In genomic region chr20:24767623-24768100, GRCh38 we compare ENCODE assay signal across 21 cellular contexts.
DNase-seq lines count a peak whose midpoint lies in the region; ATAC-seq, FAIRE-seq and TF ChIP-seq lines count a peak whose summit lies in the region.
"Had no signal": no experiment of that assay in that cellular context is flagged by ENCODE, and none has a peak within 500 bp of the region (broad histone marks: within the 10 kb centered on the region; RNA-seq: fewer than 3 reads in every experiment).

No MANE protein-coding gene starts in this region.

- H3K4me1 ChIP-seq in mesenchymal stem cell (ENCODE audit: control insufficient read depth, insufficient read depth, low read depth, low read length) (peaks cover 51% of the 10 kb centered on the region), stomach (no peaks in the 10 kb centered on the region)

- no peak overlapping the region for H4K8ac ChIP-seq in mesenchymal stem cell (ENCODE audit: low read length)

- TF ChIP-seq POLR2A in stomach (IDR thresholded peaks at IDR 0.05) = no peak

- no peak overlapping the region for H3K4me2 ChIP-seq in mesenchymal stem cell (ENCODE audit: low read length, poor library complexity, severe bottlenecking)

- intact Hi-C loops in activated CD4-positive, alpha-beta memory T cell treated with anti-CD3 and anti-CD28 coated beads for 36 hours (cut with micrococcal nuclease) = no loop called here
- intact Hi-C loops in stomach (cut with DNase I; ENCODE audit: low total_unique reads) = no loop called here

- no peak overlapping the region for H2BK5ac ChIP-seq in mesenchymal stem cell (ENCODE audit: low read depth, low read length, poor library complexity, severe bottlenecking)

- no peak overlapping the region for H4K91ac ChIP-seq in mesenchymal stem cell (ENCODE audit: low read length)

- H3K9me3 Mint-ChIP-seq in activated CD4-positive, alpha-beta memory T cell treated with anti-CD3 and anti-CD28 coated beads for 36 hours = no peaks in the 10 kb centered on the region
- no peaks in the 10 kb centered on the region for H3K9me3 Mint-ChIP-seq in activated CD4-positive, alpha-beta memory T cell treated with anti-CD3 and anti-CD28 coated beads, Interleukin-2, amount 10 ng/mL, durations not matched to agents 7 days and 5 days
- H3K9me3 Mint-ChIP-seq in activated CD8-positive, alpha-beta memory T cell treated with anti-CD3 and anti-CD28 coated beads, Interleukin-2, amount 10 ng/mL, durations not matched to agents 7 days and 5 days (ENCODE audit: low read depth) = no peaks in the 10 kb centered on the region
- H3K9me3 Mint-ChIP-seq: CD8-positive, alpha-beta T cell had no signal

- no peak overlapping the region for H3K4me3 ChIP-seq in mesenchymal stem cell (ENCODE audit: insufficient read depth in 1 of 2, low read depth in 1 of 2, low read length in 2 of 2)
- H3K4me3 ChIP-seq in stomach = no peak overlapping the region
- H3K4me3 ChIP-seq: MG63 had no signal

- H3K18ac ChIP-seq in mesenchymal stem cell (ENCODE audit: low read depth in 1 of 2, low read length in 2 of 2) = no peak overlapping the region

- H3K4ac ChIP-seq in mesenchymal stem cell (ENCODE audit: low read depth in 1 of 2, low read length in 2 of 2) = no peak overlapping the region

- no peaks in the 10 kb centered on the region for H3K79me1 ChIP-seq in mesenchymal stem cell (replicated peaks; ENCODE audit: low read length, poor library complexity, severe bottlenecking)

- no peak overlapping the region for H3K4me3 Mint-ChIP-seq in activated CD4-positive, alpha-beta memory T cell treated with anti-CD3 and anti-CD28 coated beads for 36 hours
- no peak overlapping the region for H3K4me3 Mint-ChIP-seq in activated CD4-positive, alpha-beta memory T cell treated with anti-CD3 and anti-CD28 coated beads, Interleukin-2, amount 10 ng/mL, durations not matched to agents 7 days and 5 days
- H3K4me3 Mint-ChIP-seq in activated CD8-positive, alpha-beta memory T cell treated with anti-CD3 and anti-CD28 coated beads, Interleukin-2, amount 10 ng/mL, durations not matched to agents 7 days and 5 days = no peak overlapping the region
- H3K4me3 Mint-ChIP-seq: CD8-positive, alpha-beta T cell had no signal

- H3K27ac Mint-ChIP-seq in activated CD4-positive, alpha-beta memory T cell treated with anti-CD3 and anti-CD28 coated beads for 36 hours = no peak overlapping the region
- H3K27ac Mint-ChIP-seq in activated CD4-positive, alpha-beta memory T cell treated with anti-CD3 and anti-CD28 coated beads, Interleukin-2, amount 10 ng/mL, durations not matched to agents 7 days and 5 days = no peak overlapping the region
- no peak overlapping the region for H3K27ac Mint-ChIP-seq in activated CD8-positive, alpha-beta memory T cell treated with anti-CD3 and anti-CD28 coated beads, Interleukin-2, amount 10 ng/mL, durations not matched to agents 7 days and 5 days
- H3K27ac Mint-ChIP-seq: CD8-positive, alpha-beta T cell had no signal

- no peaks in the 10 kb centered on the region for H3K4me1 Mint-ChIP-seq in activated CD4-positive, alpha-beta memory T cell treated with anti-CD3 and anti-CD28 coated beads for 36 hours (ENCODE audit: low read depth)
- H3K4me1 Mint-ChIP-seq in activated CD4-positive, alpha-beta memory T cell treated with anti-CD3 and anti-CD28 coated beads, Interleukin-2, amount 10 ng/mL, durations not matched to agents 7 days and 5 days = peaks cover 1% of the 10 kb centered on the region
- H3K4me1 Mint-ChIP-seq in activated CD8-positive, alpha-beta memory T cell treated with anti-CD3 and anti-CD28 coated beads, Interleukin-2, amount 10 ng/mL, durations not matched to agents 7 days and 5 days = peaks cover 4% of the 10 kb centered on the region

- no peaks in the 10 kb centered on the region for H3K36me3 Mint-ChIP-seq in activated CD4-positive, alpha-beta memory T cell treated with anti-CD3 and anti-CD28 coated beads for 36 hours
- no peaks in the 10 kb centered on the region for H3K36me3 Mint-ChIP-seq in activated CD4-positive, alpha-beta memory T cell treated with anti-CD3 and anti-CD28 coated beads, Interleukin-2, amount 10 ng/mL, durations not matched to agents 7 days and 5 days (ENCODE audit: low read depth)
- no peaks in the 10 kb centered on the region for H3K36me3 Mint-ChIP-seq in activated CD8-positive, alpha-beta memory T cell treated with anti-CD3 and anti-CD28 coated beads, Interleukin-2, amount 10 ng/mL, durations not matched to agents 7 days and 5 days
- H3K36me3 Mint-ChIP-seq: CD8-positive, alpha-beta T cell had no signal

- H3K14ac ChIP-seq in mesenchymal stem cell (ENCODE audit: low read length in 2 of 2) = no peak overlapping the region

- H3K27me3 Mint-ChIP-seq in activated CD4-positive, alpha-beta memory T cell treated with anti-CD3 and anti-CD28 coated beads for 36 hours = peaks cover 26% of the 10 kb centered on the region
- H3K27me3 Mint-ChIP-seq in activated CD4-positive, alpha-beta memory T cell treated with anti-CD3 and anti-CD28 coated beads, Interleukin-2, amount 10 ng/mL, durations not matched to agents 7 days and 5 days = peaks cover 14% of the 10 kb centered on the region
- peaks cover 34% of the 10 kb centered on the region for H3K27me3 Mint-ChIP-seq in activated CD8-positive, alpha-beta memory T cell treated with anti-CD3 and anti-CD28 coated beads, Interleukin-2, amount 10 ng/mL, durations not matched to agents 7 days and 5 days

- CTCF ChIA-PET in activated CD4-positive, alpha-beta memory T cell treated with anti-CD3 and anti-CD28 coated beads for 36 hours (lab: Charles Lee) = no interaction called here
- CTCF ChIA-PET in activated CD4-positive, alpha-beta memory T cell treated with anti-CD3 and anti-CD28 coated beads, Interleukin-2, amount 10 ng/mL, durations not matched to agents 7 days and 5 days (lab: Charles Lee) = no interaction called here
- CTCF ChIA-PET in activated CD8-positive, alpha-beta memory T cell treated with anti-CD3 and anti-CD28 coated beads, Interleukin-2, amount 10 ng/mL, durations not matched to agents 7 days and 5 days (lab: Charles Lee) = no interaction called here

- H3K9me3 ChIP-seq in mesenchymal stem cell (ENCODE audit: control insufficient read depth, low read length) = no peaks in the 10 kb centered on the region
- H3K9me3 ChIP-seq in stomach = no peaks in the 10 kb centered on the region
- H3K9me3 ChIP-seq: BE2C, MG63 had no signal

- FAIRE-seq in HTR-8/SVneo (lab: Jason Lieb, UNC) = no peak
- FAIRE-seq: D721Med had no signal

- H3K36me3 ChIP-seq in mesenchymal stem cell (ENCODE audit: control insufficient read depth in 1 of 2, insufficient read depth in 2 of 2, low read depth in 1 of 2, low read length in 2 of 2) (no peaks in the 10 kb centered on the region), stomach (no peaks in the 10 kb centered on the region)
- H3K36me3 ChIP-seq: BE2C, MG63 had no signal

- H2BK15ac ChIP-seq in mesenchymal stem cell (ENCODE audit: low read depth, poor library complexity, severe bottlenecking) = no peak overlapping the region

- H3K27ac ChIP-seq in mesenchymal stem cell (ENCODE audit: low read length, poor library complexity, severe bottlenecking) = no peak overlapping the region
- H3K27ac ChIP-seq in stomach = no peak overlapping the region

- H3K27me3 ChIP-seq in mesenchymal stem cell (ENCODE audit: control insufficient read depth in 1 of 2, insufficient read depth in 1 of 2, low read length in 2 of 2) (peaks cover 0 to 81% of the 10 kb centered on the region in 2 experiments), stomach (peaks cover 0 to 10% (median 3%) of the 10 kb centered on the region in 3 donors)
- H3K27me3 ChIP-seq: BE2C, MG63 had no signal

- no peak overlapping the region for H3K23ac ChIP-seq in mesenchymal stem cell (ENCODE audit: low read length in 2 of 2)

- H2BK120ac ChIP-seq in mesenchymal stem cell (ENCODE audit: low read depth, low read length) = no peak overlapping the region

- DNase-seq in activated CD4-positive, alpha-beta memory T cell treated with anti-CD3 and anti-CD28 coated beads for 36 hours = peak; percentile 2
- DNase-seq in activated CD4-positive, alpha-beta memory T cell treated with anti-CD3 and anti-CD28 coated beads, Interleukin-2, amount 10 ng/mL, durations not matched to agents 7 days and 5 days = no peak
- peak; percentile 30 for DNase-seq in activated CD8-positive, alpha-beta memory T cell treated with anti-CD3 and anti-CD28 coated beads, Interleukin-2, amount 10 ng/mL, durations not matched to agents 7 days and 5 days
- no peak for DNase-seq in mesenchymal stem cell
- DNase-seq in stomach = peak; percentile 10
- DNase-seq in COLO829 (ENCODE audit: low spot score) = no peak
- no peak for DNase-seq in HTR-8/SVneo (ENCODE audit: insufficient read length, low spot score)
- DNase-seq: 8988T; CD8-positive, alpha-beta T cell; DMS79 treated with DMSO at 0.1 percent for 48 hours; H7; Kasumi-1; MG63; NCI-H1048; NCI-H1436; NCI-H2029; NCI-H524 treated with DMSO at 0.1 percent for 48 hours; SHP77 treated with DMSO at 0.1 percent for 48 hours had no signal

- TF ChIP-seq CTCF in stomach (IDR thresholded peaks at IDR 0.05) = no peak

- peak overlapping the region; percentile 50 for H2AK5ac ChIP-seq in mesenchymal stem cell (ENCODE audit: low read length, severe bottlenecking)

- H2AFZ ChIP-seq in mesenchymal stem cell (ENCODE audit: low read depth, low read length) = no peak overlapping the region

- POLR2A ChIA-PET in activated CD4-positive, alpha-beta memory T cell treated with anti-CD3 and anti-CD28 coated beads for 36 hours (lab: Charles Lee) = no interaction called here
- POLR2A ChIA-PET in activated CD4-positive, alpha-beta memory T cell treated with anti-CD3 and anti-CD28 coated beads, Interleukin-2, amount 10 ng/mL, durations not matched to agents 7 days and 5 days (lab: Charles Lee) = no interaction called here

- no peak overlapping the region for H3K9ac ChIP-seq in mesenchymal stem cell (ENCODE audit: low read length)

- no peak for TF ChIP-seq EP300 in stomach (IDR thresholded peaks at IDR 0.05)

- WGBS in mesenchymal stem cell = 79% methylated on average over 4 of the region's 4 CpGs
- WGBS in stomach, 5 donors = 70 to 97% (median 94%) methylated on average over 3 to 4 of the region's 4 CpGs

- no peak for ATAC-seq in activated CD8-positive, alpha-beta memory T cell treated with anti-CD3 and anti-CD28 coated beads, Interleukin-2, amount 10 ng/mL, durations not matched to agents 7 days and 5 days
- ATAC-seq in HG03354 (IDR thresholded peaks at IDR 0.05; ENCODE audit: poor library complexity, severe bottlenecking, unreplicated experiment) = no peak
- ATAC-seq: CD8-positive, alpha-beta T cell had no signal

- H2BK12ac ChIP-seq in mesenchymal stem cell (ENCODE audit: low read length in 2 of 2) = no peak overlapping the region

Comparison
In these comparisons a context has a peak if more than half of its experiments do, and no peak if none do; other contexts are left out.
1. DNase-seq: peak in activated CD4-positive, alpha-beta memory T cell treated with anti-CD3 and anti-CD28 coated beads for 36 hours (single experiment), activated CD8-positive, alpha-beta memory T cell treated with anti-CD3 and anti-CD28 coated beads, Interleukin-2, amount 10 ng/mL, durations not matched to agents 7 days and 5 days (single experiment) and stomach (single experiment); none in activated CD4-positive, alpha-beta memory T cell treated with anti-CD3 and anti-CD28 coated beads, Interleukin-2, amount 10 ng/mL, durations not matched to agents 7 days and 5 days (single experiment), mesenchymal stem cell (single experiment), COLO829 (single experiment) and HTR-8/SVneo (single experiment).